ENCODE assay signal across 19 cellular contexts in genomic region chr17:49069585-49070273, GRCh38.
DNase-seq lines count a peak whose midpoint lies in the region; ATAC-seq, FAIRE-seq and TF ChIP-seq lines count a peak whose summit lies in the region.
"Had no signal": no experiment of that assay in that cellular context is flagged by ENCODE, and none has a peak within 500 bp of the region (broad histone marks: within the 10 kb centered on the region; RNA-seq: fewer than 3 reads in every experiment).

No MANE protein-coding gene starts in this region.

- H3K27me3 ChIP-seq in ACC112 (ENCODE audit: insufficient read depth, low read length) (no peaks in the 10 kb centered on the region), mesenchymal stem cell (ENCODE audit: control insufficient read depth in 1 of 2, insufficient read depth in 1 of 2, low read length in 2 of 2) (peaks cover 0 to 9% of the 10 kb centered on the region in 2 experiments)

- peak overlapping the region in 1 of 2 experiments; percentile 90 for H3K4ac ChIP-seq in mesenchymal stem cell (ENCODE audit: low read depth in 1 of 2, low read length in 2 of 2)

- FAIRE-seq in kidney (lab: Jason Lieb, UNC) = no peak
- FAIRE-seq: D721Med had no signal

- TF ChIP-seq CTCF in choroid plexus epithelial cell (conservative IDR thresholded peaks at IDR 0.05; ENCODE audit: low read depth, low read length) (no peak), HFFc6 (IDR thresholded peaks at IDR 0.05) (no peak), kidney (IDR thresholded peaks at IDR 0.05; ENCODE audit: borderline replicate concordance, extremely low read depth, insufficient read depth) (no peak)

- no peak overlapping the region for H2AK5ac ChIP-seq in mesenchymal stem cell (ENCODE audit: low read length, severe bottlenecking)

- H3K14ac ChIP-seq in mesenchymal stem cell (ENCODE audit: low read length in 2 of 2) = no peak overlapping the region

- no peak overlapping the region for H4K8ac ChIP-seq in mesenchymal stem cell (ENCODE audit: low read length)

- H2AFZ ChIP-seq in ACC112 (ENCODE audit: low read length, unreplicated experiment) = peak overlapping the region; percentile 51
- no peak overlapping the region for H2AFZ ChIP-seq in mesenchymal stem cell (ENCODE audit: low read depth, low read length)

- no peaks in the 10 kb centered on the region for H3K36me3 Mint-ChIP-seq in HFFc6 (ENCODE audit: low read depth)
- H3K36me3 Mint-ChIP-seq: CD8-positive, alpha-beta memory T cell had no signal

- no peaks in the 10 kb centered on the region for H3K36me3 ChIP-seq in ACC112 (ENCODE audit: insufficient read depth, low read length)
- H3K36me3 ChIP-seq in mesenchymal stem cell (ENCODE audit: control insufficient read depth in 1 of 2, insufficient read depth in 2 of 2, low read depth in 1 of 2, low read length in 2 of 2) = no peaks in the 10 kb centered on the region
- no peaks in the 10 kb centered on the region for H3K36me3 ChIP-seq in kidney (ENCODE audit: control insufficient read depth in 1 of 2, insufficient read depth in 2 of 2, low read length in 2 of 2)

- H2BK15ac ChIP-seq in mesenchymal stem cell (ENCODE audit: low read depth, poor library complexity, severe bottlenecking) = no peak overlapping the region

- no peak overlapping the region for H3K9ac ChIP-seq in mesenchymal stem cell (ENCODE audit: low read length)
- H3K9ac ChIP-seq in kidney (ENCODE audit: low read length in 2 of 2) = no peak overlapping the region

- 97% methylated on average over 2 of the region's 2 CpGs for WGBS in mesenchymal stem cell

- no peak overlapping the region for H2BK5ac ChIP-seq in mesenchymal stem cell (ENCODE audit: low read depth, low read length, poor library complexity, severe bottlenecking)

- H3K27me3 Mint-ChIP-seq in HFFc6 (ENCODE audit: insufficient read depth) = peaks cover 15% of the 10 kb centered on the region

- no peak overlapping the region for H3K23ac ChIP-seq in mesenchymal stem cell (ENCODE audit: low read length in 2 of 2)

- H3K9me3 ChIP-seq in mesenchymal stem cell (ENCODE audit: control insufficient read depth, low read length) (no peaks in the 10 kb centered on the region), kidney (ENCODE audit: control insufficient read depth in 1 of 2, low read length in 2 of 2) (no peaks in the 10 kb centered on the region)

- peak overlapping the region in 1 of 2 experiments; percentile 50 for H3K18ac ChIP-seq in mesenchymal stem cell (ENCODE audit: low read depth in 1 of 2, low read length in 2 of 2)

- peaks cover 9% of the 10 kb centered on the region for H3K4me1 Mint-ChIP-seq in HFFc6 (ENCODE audit: low read depth)
- H3K4me1 Mint-ChIP-seq: CD8-positive, alpha-beta memory T cell had no signal

- peak overlapping the region in 1 of 2 experiments; percentile 42 for H2BK12ac ChIP-seq in mesenchymal stem cell (ENCODE audit: low read length in 2 of 2)

- no peaks in the 10 kb centered on the region for H3K79me2 ChIP-seq in ACC112 (ENCODE audit: control insufficient read depth, insufficient read depth, low read length, unreplicated experiment)

- no peak overlapping the region for H3K4me3 ChIP-seq in ACC112 (ENCODE audit: low read depth, low read length)
- H3K4me3 ChIP-seq in choroid plexus epithelial cell (ENCODE audit: low read depth, low read length) = no peak overlapping the region
- no peak overlapping the region for H3K4me3 ChIP-seq in mesenchymal stem cell (ENCODE audit: insufficient read depth in 1 of 2, low read depth in 1 of 2, low read length in 2 of 2)
- H3K4me3 ChIP-seq in kidney (ENCODE audit: low read length in 2 of 2) = no peak overlapping the region
- H3K4me3 ChIP-seq: SK-N-MC had no signal

- H3K4me1 ChIP-seq in ACC112 (ENCODE audit: control insufficient read depth, insufficient read depth, low read length, unreplicated experiment) = peaks cover 16% of the 10 kb centered on the region
- H3K4me1 ChIP-seq in mesenchymal stem cell (ENCODE audit: control insufficient read depth, insufficient read depth, low read depth, low read length) = peaks cover 2% of the 10 kb centered on the region
- no peaks in the 10 kb centered on the region for H3K4me1 ChIP-seq in kidney (ENCODE audit: control insufficient read depth in 1 of 2, insufficient read depth in 1 of 2, low read depth in 1 of 2, low read length in 2 of 2)

- intact Hi-C loops in kidney (cut with DNase I) = no loop called here

- no peak overlapping the region for H3K4me2 ChIP-seq in mesenchymal stem cell (ENCODE audit: low read length, poor library complexity, severe bottlenecking)

- no peak overlapping the region for H3K4me3 Mint-ChIP-seq in HFFc6
- H3K4me3 Mint-ChIP-seq: CD8-positive, alpha-beta memory T cell had no signal

- H3K79me1 ChIP-seq in mesenchymal stem cell (replicated peaks; ENCODE audit: low read length, poor library complexity, severe bottlenecking) = no peaks in the 10 kb centered on the region

- H3K27ac ChIP-seq in ACC112 (ENCODE audit: low read depth, low read length) (peak overlapping the region; percentile 21; the same call in 1 of the 2 replicates), mesenchymal stem cell (ENCODE audit: low read length, poor library complexity, severe bottlenecking) (no peak overlapping the region), kidney (ENCODE audit: low read depth in 2 of 2, low read length in 2 of 2) (no peak overlapping the region)
- H3K27ac ChIP-seq: SK-N-MC had no signal

- DNase-seq in NCI-H226 (peak; percentile 32), choroid plexus epithelial cell (ENCODE audit: low read depth) (peak; percentile 49), mesenchymal stem cell (peak; percentile 26), HFFc6 (no peak), kidney (no peak)
- DNase-seq: ACHN; C1 segment of cervical spinal cord; CD8-positive, alpha-beta memory T cell; NCI-H1105 treated with DMSO at 0.1 percent for 48 hours; NCI-H187; NCI-H2107; NCI-H524; NCI-H82; OCI-M1; SHP77 had no signal

- H4K91ac ChIP-seq in mesenchymal stem cell (ENCODE audit: low read length) = no peak overlapping the region

- H3K9me3 Mint-ChIP-seq in HFFc6 = no peaks in the 10 kb centered on the region
- H3K9me3 Mint-ChIP-seq: CD8-positive, alpha-beta memory T cell had no signal

- H2BK120ac ChIP-seq in mesenchymal stem cell (ENCODE audit: low read depth, low read length) = no peak overlapping the region

- ATAC-seq in HG03280 (IDR thresholded peaks at IDR 0.05; ENCODE audit: unreplicated experiment) = no peak

- H3K27ac Mint-ChIP-seq in HFFc6 = no peak overlapping the region
- H3K27ac Mint-ChIP-seq: CD8-positive, alpha-beta memory T cell had no signal

Comparison
In these comparisons a context has a peak if more than half of its experiments do, and no peak if none do; other contexts are left out.
1. DNase-seq: peak in NCI-H226 (single experiment), choroid plexus epithelial cell (single experiment) and mesenchymal stem cell (single experiment); none in HFFc6 (single experiment) and kidney (single experiment).